In the genomic region with DNA sequence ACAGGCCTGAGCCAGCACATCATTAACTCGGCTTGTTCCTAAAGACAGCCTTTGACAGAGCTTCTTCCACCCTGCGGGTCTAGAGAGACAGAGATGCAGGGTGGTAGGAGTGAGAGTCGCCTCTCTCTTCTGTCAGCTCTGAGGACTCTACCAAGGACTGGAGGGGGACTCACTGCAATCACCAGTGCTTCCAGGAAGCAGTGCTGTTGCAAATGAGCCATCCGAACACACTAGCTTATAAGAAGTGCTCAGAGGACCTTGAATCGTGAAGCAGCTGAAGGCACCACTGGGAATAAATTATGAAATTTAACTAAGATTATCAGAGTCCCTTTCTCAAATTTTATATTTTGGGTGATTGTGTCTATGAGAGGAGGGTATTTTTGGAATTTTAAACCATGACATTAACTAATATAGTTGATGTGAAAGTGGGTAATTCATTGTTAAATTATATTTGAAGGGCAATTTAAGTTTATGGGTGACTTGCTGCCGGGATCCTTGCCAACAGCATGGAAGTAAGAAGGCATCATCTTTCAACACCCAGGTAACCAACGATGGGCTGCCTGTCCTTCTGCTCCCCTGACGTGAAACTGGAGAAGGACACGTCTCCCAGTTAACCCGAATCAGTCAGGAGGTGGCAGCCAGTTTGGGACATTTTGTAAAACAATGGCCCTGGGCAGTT, we compare ENCODE assay signal across 22 cellular contexts. TPM values are rescaled to one million over a fixed set of nuclear protein-coding genes. Genes with fewer than 3 reads are reported as not detected.
A peak's percentile ranks its signal among the peaks of the same experiment; 100 is the strongest.
DNase-seq lines count a peak whose midpoint lies in the region; ATAC-seq and TF ChIP-seq lines count a peak whose summit lies in the region.
"Had no signal": no experiment of that assay in that cellular context is flagged by ENCODE, and none has a peak within 500 bp of the region (broad histone marks: within the 10 kb centered on the region; RNA-seq: fewer than 3 reads in every experiment).

No MANE protein-coding gene starts in this region.

- H3K9ac ChIP-seq in PC-3 (ENCODE audit: low read length) (no peak overlapping the region), neuronal stem cell (ENCODE audit: low read depth, low read length, poor library complexity) (peak overlapping the region; percentile 50)

- no TSS peak for BruUV-seq in PC-3 (replicated peaks; lab: Mats Ljungman, UMichigan)

- H2AFZ ChIP-seq in PC-3 (ENCODE audit: low read length) (no peak overlapping the region), neuronal stem cell (ENCODE audit: low read length) (no peak overlapping the region)

- no peaks in the 10 kb centered on the region for H3F3A ChIP-seq in PC-3 (ENCODE audit: low read length, unreplicated experiment)

- H4K20me1 ChIP-seq in PC-3 (ENCODE audit: low read length): no peaks in the 10 kb centered on the region

- DNase-seq in NCI-H2029 (lab: John Stamatoyannopoulos, UW): peak; percentile 35
- no peak for DNase-seq in NCI-H2029 treated with DMSO at 0.1 percent for 48 hours (lab: John Stamatoyannopoulos, UW)
- DNase-seq in NCI-H187 (lab: John Stamatoyannopoulos, UW): peak; percentile 87 to 90
- DNase-seq in PC-3: no peak
- no peak for DNase-seq in neuronal stem cell (ENCODE audit: low spot score)
- DNase-seq in substantia nigra (lab: John Stamatoyannopoulos, UW): no peak
- DNase-seq in WERI-Rb-1: no peak
- DNase-seq: activated CD4-positive, alpha-beta T cell treated with anti-CD3 and anti-CD28 coated beads, Interleukin-2, amount 50 U/mL, for 48 hours; amygdala; cerebellar nuclear complex; effector CD4-positive, alpha-beta T cell; kidney glomerular epithelial cell; mesenchymal stem cell; MV-4-11; naive thymus-derived CD4-positive, alpha-beta T cell; stimulated activated CD4-positive, alpha-beta T cell treated with anti-CD3 and anti-CD28 coated beads, Interleukin-4, amount 100 ng/mL, for 24 hours had no signal

- CTCF ChIA-PET in PC-3 (lab: Charles Lee): no interaction called here

- no peak overlapping the region for H3K23ac ChIP-seq in neuronal stem cell (ENCODE audit: low read depth, low read length, poor library complexity)

- H4K91ac ChIP-seq in neuronal stem cell (ENCODE audit: low read depth, low read length, poor library complexity): no peak overlapping the region

- no peaks in the 10 kb centered on the region for H3K9me2 ChIP-seq in PC-3 (replicated peaks; ENCODE audit: low read length)

- peak overlapping the region; percentile 50 for H2AK5ac ChIP-seq in neuronal stem cell (ENCODE audit: low read depth, low read length)

- no CpG with 5 or more reads among the region's 10 CpGs for WGBS in neuronal stem cell (ENCODE audit: extremely low coverage in 2 of 2, insufficient read length in 2 of 2, insufficient replicate concordance in 1 of 2), 2 donors

- no peak overlapping the region for H3K27ac ChIP-seq in PC-3 (ENCODE audit: low read length)
- no peak overlapping the region for H3K27ac ChIP-seq in neuronal stem cell (replicated peaks; ENCODE audit: low read length)
- H3K27ac ChIP-seq in substantia nigra (ENCODE audit: low read depth, low read length, poor library complexity, severe bottlenecking): no peak overlapping the region
- no peak overlapping the region for H3K27ac ChIP-seq in WERI-Rb-1
- H3K27ac ChIP-seq: prostate gland, vagina, VCaP had no signal

- H3K4me3 ChIP-seq in PC-3 (ENCODE audit: low read length) (no peak overlapping the region), neuronal stem cell (ENCODE audit: low read length in 2 of 2) (no peak overlapping the region), WERI-Rb-1 (ENCODE audit: low read depth, low read length) (no peak overlapping the region)
- H3K4me3 ChIP-seq: HAP-1, prostate gland, smooth muscle cell, vagina had no signal

- H3K9me3 ChIP-seq in PC-3 (ENCODE audit: low read length) (no peaks in the 10 kb centered on the region), neuronal stem cell (replicated peaks in 1 of 2; ENCODE audit: control insufficient read depth in 2 of 2, insufficient read depth in 1 of 2, low read depth in 1 of 2, low read length in 2 of 2) (no peaks in the 10 kb centered on the region), WERI-Rb-1 (ENCODE audit: severe bottlenecking) (no peaks in the 10 kb centered on the region)
- H3K9me3 ChIP-seq: HAP-1, prostate gland, vagina had no signal

- no peak for TF ChIP-seq CTCF in PC-3 (conservative IDR thresholded peaks at IDR 0.05; ENCODE audit: low read depth, low read length)
- TF ChIP-seq CTCF in WERI-Rb-1 (IDR thresholded peaks at IDR 0.05; ENCODE audit: low read depth, low read length): no peak

- no peak overlapping the region for H3K4ac ChIP-seq in neuronal stem cell (ENCODE audit: low read length)

- no peaks in the 10 kb centered on the region for H3K79me1 ChIP-seq in neuronal stem cell (ENCODE audit: low read depth, low read length)

- H3K4me2 ChIP-seq in PC-3 (ENCODE audit: low read length): no peak overlapping the region
- no peak overlapping the region for H3K4me2 ChIP-seq in neuronal stem cell (ENCODE audit: insufficient read depth, low read length, poor library complexity, severe bottlenecking)
- H3K4me2 ChIP-seq: smooth muscle cell had no signal

- 0 out of 2 replicates have a peak, but pooled peaks cover 10% of the 10 kb centered on the region for H3K4me1 ChIP-seq in PC-3 (ENCODE audit: insufficient read depth, low read length)
- peaks cover 0 to 6% of the 10 kb centered on the region in 2 donors for H3K4me1 ChIP-seq in neuronal stem cell (ENCODE audit: control insufficient read depth in 2 of 2, insufficient read depth in 1 of 2, low read depth in 1 of 2, low read length in 2 of 2)
- H3K4me1 ChIP-seq: HAP-1, prostate gland, vagina had no signal

- intact Hi-C loops in PC-3 (cut with micrococcal nuclease): no loop called here

- no peaks in the 10 kb centered on the region for H3K79me2 ChIP-seq in PC-3 (ENCODE audit: low read length)

- peaks cover 5% of the 10 kb centered on the region; the same call in 1 of the 2 replicates for H3K27me3 ChIP-seq in PC-3 (ENCODE audit: low read length)
- H3K27me3 ChIP-seq in neuronal stem cell (ENCODE audit: control insufficient read depth in 3 of 3, insufficient read depth in 3 of 3, low read depth in 1 of 3, low read length in 3 of 3): no peaks in the 10 kb centered on the region
- H3K27me3 ChIP-seq in WERI-Rb-1 (ENCODE audit: insufficient read depth, low read depth, severe bottlenecking): no peaks in the 10 kb centered on the region
- H3K27me3 ChIP-seq: vagina had no signal

- H2BK15ac ChIP-seq in neuronal stem cell (ENCODE audit: low read length): peak overlapping the region; percentile 79

- H2BK120ac ChIP-seq in neuronal stem cell (ENCODE audit: low read depth, low read length): peak overlapping the region; percentile 38

- H2BK12ac ChIP-seq in neuronal stem cell (ENCODE audit: low read length): no peak overlapping the region

- POLR2A ChIA-PET in PC-3 (lab: Charles Lee; ENCODE audit: unreplicated experiment): no interaction called here

- peak overlapping the region; percentile 15 for H3K18ac ChIP-seq in neuronal stem cell (ENCODE audit: low read length)

- no peak overlapping the region for H2BK5ac ChIP-seq in neuronal stem cell (ENCODE audit: low read length)

- H3K36me3 ChIP-seq in PC-3 (ENCODE audit: low read depth, low read length): no peaks in the 10 kb centered on the region
- H3K36me3 ChIP-seq in neuronal stem cell (replicated peaks in 1 of 2; ENCODE audit: control insufficient read depth in 2 of 2, insufficient read depth in 2 of 2, low read length in 2 of 2): no peaks in the 10 kb centered on the region
- H3K36me3 ChIP-seq in WERI-Rb-1: no peaks in the 10 kb centered on the region
- H3K36me3 ChIP-seq: HAP-1, prostate gland, vagina had no signal

- peak overlapping the region; percentile 59 for H3K14ac ChIP-seq in neuronal stem cell (ENCODE audit: low read length)

- ATAC-seq in PC-3 (peak; percentile 20; the same call in 1 of the 2 replicates), GM18858 (IDR thresholded peaks at IDR 0.05; ENCODE audit: unreplicated experiment) (no peak)
- ATAC-seq: naive thymus-derived CD4-positive, alpha-beta T cell had no signal

- peak overlapping the region; percentile 48 for H4K8ac ChIP-seq in neuronal stem cell (ENCODE audit: low read depth, low read length)

RNA-seq across cellular contexts. Expression of a gene that starts 43.6 kb away (rescaled TPM):
- total RNA-seq in PC-3 (2014; rRNA removed): 125 and 155 TPM in 2 replicates
- 105 TPM for polyA plus RNA-seq in neuronal stem cell (2013, experiment 1 of 2)
- polyA plus RNA-seq in neuronal stem cell (2013, experiment 2 of 2): 108 TPM

Comparison
In these comparisons a context has a peak if more than half of its experiments do, and no peak if none do; other contexts are left out.
1. DNase-seq: peak in NCI-H2029 (single experiment) and NCI-H187 (2 of 2); none in NCI-H2029 treated with DMSO at 0.1 percent for 48 hours (single experiment), PC-3 (single experiment), neuronal stem cell (single experiment), substantia nigra (0 of 49) and WERI-Rb-1 (single experiment).